In genomic region chr2:19838616-19839015, GRCh38 we compare ENCODE assay signal across 1 cellular context.
TF ChIP-seq lines count a peak whose summit lies in the region.

No MANE protein-coding gene starts in this region.

TF ChIP-seq in IMR-90, 13 proteins besides CTCF, POLR2A, EP300 and RAD21:
- TF ChIP-seq NFE2L2 (IDR thresholded peaks at IDR 0.05; ENCODE audit: low read depth, low read length) (no peak), RCOR1 (IDR thresholded peaks at IDR 0.05; ENCODE audit: insufficient replicate concordance, low read length) (no peak), ELK1 (IDR thresholded peaks at IDR 0.05; ENCODE audit: borderline replicate concordance, low read depth, low read length) (no peak), SMC3 (IDR thresholded peaks at IDR 0.05; ENCODE audit: low read depth, low read length) (no peak), MXI1 (IDR thresholded peaks at IDR 0.05; ENCODE audit: borderline replicate concordance, low read depth, low read length) (no peak), RFX5 (IDR thresholded peaks at IDR 0.05; ENCODE audit: low read depth, low read length) (no peak), USF2 (IDR thresholded peaks at IDR 0.05; ENCODE audit: low read depth, low read length) (no peak), BHLHE40 (IDR thresholded peaks at IDR 0.05; ENCODE audit: low read depth, low read length) (no peak), CHD1 (IDR thresholded peaks at IDR 0.05; ENCODE audit: low read depth, low read length) (no peak), MAZ (IDR thresholded peaks at IDR 0.05; ENCODE audit: borderline replicate concordance, low read depth, low read length) (no peak), MAFK (IDR thresholded peaks at IDR 0.05; ENCODE audit: low read depth, low read length) (no peak), FOS (IDR thresholded peaks at IDR 0.05; ENCODE audit: low read depth, low read length) (no peak), CEBPB (IDR thresholded peaks at IDR 0.05; ENCODE audit: low read depth, low read length) (no peak)
TF ChIP-seq in IMR-90: peak in this region for 0.
